Comparison of ENCODE assay signal across 29 cellular contexts in the genomic region with DNA sequence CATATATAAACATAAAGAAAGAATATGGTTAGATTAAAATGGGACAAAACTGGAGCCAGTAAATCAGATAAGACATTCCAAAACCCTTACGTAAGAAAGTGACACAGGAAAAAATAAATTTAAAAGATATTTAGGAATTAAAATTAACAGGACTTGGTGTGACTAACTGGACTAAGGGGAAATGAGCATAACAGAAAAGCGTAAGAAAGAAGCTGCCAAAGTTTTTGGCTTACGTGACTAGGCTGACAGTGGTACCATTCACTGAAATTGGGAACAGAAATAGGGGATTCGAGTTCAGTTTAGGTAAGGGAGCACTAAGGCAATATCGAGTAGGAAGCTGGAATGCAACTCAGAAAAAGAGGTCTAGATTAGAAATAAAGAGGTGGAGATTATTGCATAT. TPM values are rescaled to one million over a fixed set of nuclear protein-coding genes. Genes with fewer than 3 reads are reported as not detected.
DNase-seq lines count a peak whose midpoint lies in the region; ATAC-seq, FAIRE-seq and TF ChIP-seq lines count a peak whose summit lies in the region.
"Had no signal": no experiment of that assay in that cellular context is flagged by ENCODE, and none has a peak within 500 bp of the region (broad histone marks: within the 10 kb centered on the region; RNA-seq: fewer than 3 reads in every experiment).

No MANE protein-coding gene starts in this region.

- in situ Hi-C loops in K562 (cut with MboI): no loop called here

- H3K9me1 ChIP-seq in K562 (ENCODE audit: control insufficient read depth, insufficient read depth, low read length): no peaks in the 10 kb centered on the region

- peak overlapping the region in 1 of 12 donors; percentile 3 for H3K4me3 ChIP-seq in heart left ventricle
- H3K4me3 ChIP-seq in K562: no peak overlapping the region
- H3K4me3 ChIP-seq in subcutaneous abdominal adipose tissue (ENCODE audit: low read depth in 1 of 5, low read length in 5 of 5): peak overlapping the region in 1 of 5 donors; percentile 2
- H3K4me3 ChIP-seq: lower lobe of right lung, mucosa of descending colon had no signal

- no peak for FAIRE-seq in K562 (lab: Jason Lieb, UNC)
- FAIRE-seq: A204.1, kidney had no signal

- H3K9me3 Mint-ChIP-seq in naive thymus-derived CD8-positive, alpha-beta T cell: no peaks in the 10 kb centered on the region
- H3K9me3 Mint-ChIP-seq: activated naive CD4-positive, alpha-beta T cell treated with anti-CD3 and anti-CD28 coated beads, Interleukin-2, amount 10 ng/mL, durations not matched to agents 7 days and 5 days; CD8-positive, alpha-beta memory T cell had no signal

- WGBS in heart left ventricle, 4 donors: 18 to 33% (median 28%) methylated on average over 5 of the region's 5 CpGs
- 53% methylated on average over 5 of the region's 5 CpGs for WGBS in K562 (ENCODE audit: insufficient coverage, low coverage, missing lambda C conversion rate)

- H3K4me1 ChIP-seq in heart left ventricle: peaks cover 2 to 67% (median 33%) of the 10 kb centered on the region in 12 donors
- H3K4me1 ChIP-seq in K562 (replicated peaks in 1 of 2; ENCODE audit: control insufficient read depth in 2 of 2, insufficient read depth in 2 of 2, low read length in 2 of 2): peaks cover 8 to 18% of the 10 kb centered on the region in 2 experiments; a peak in 4 of 5 replicates
- peaks cover 0 to 34% (median 1%) of the 10 kb centered on the region in 5 donors for H3K4me1 ChIP-seq in subcutaneous abdominal adipose tissue (ENCODE audit: control insufficient read depth in 5 of 5, insufficient read depth in 5 of 5, low read length in 5 of 5)

- ATAC-seq in heart left ventricle (peak in 2 of 4 donors; percentile 41 to 60), Right ventricle myocardium superior (ENCODE audit: poor library complexity) (no peak), K562 (no peak), GM18861 (IDR thresholded peaks at IDR 0.05; ENCODE audit: unreplicated experiment) (no peak)
- no peak for ATAC-seq in naive thymus-derived CD8-positive, alpha-beta T cell
- ATAC-seq: activated CD8-positive, alpha-beta memory T cell treated with anti-CD3 and anti-CD28 coated beads, Interleukin-2, amount 10 ng/mL, durations not matched to agents 7 days and 5 days; lower lobe of right lung; mucosa of descending colon; PC-3; sciatic nerve; stimulated activated naive CD8-positive, alpha-beta T cell treated with anti-CD3 and anti-CD28 coated beads, Interleukin-15, Interleukin-2, amounts not matched to agents 100 U/mL and 50 U/mL, for 24 hours had no signal

- DNase-seq in heart left ventricle (no peak), Right ventricle myocardium superior (no peak), K562 (ENCODE audit: extremely low read depth in 1 of 4, low spot score in 3 of 4) (no peak), pons (ENCODE audit: low spot score) (no peak)
- DNase-seq in naive thymus-derived CD8-positive, alpha-beta T cell: no peak
- DNase-seq in activated CD4-positive, alpha-beta T cell treated with anti-CD3 and anti-CD28 coated beads for 48 hours: no peak
- DNase-seq: activated CD4-positive, alpha-beta T cell treated with anti-CD3 and anti-CD28 coated beads, Interleukin-2, amount 50 U/mL, for 1 hour; activated CD8-positive, alpha-beta memory T cell treated with anti-CD3 and anti-CD28 coated beads, Interleukin-2, amount 10 ng/mL, durations not matched to agents 7 days and 5 days; activated naive CD4-positive, alpha-beta T cell treated with anti-CD3 and anti-CD28 coated beads, Interleukin-2, amount 10 ng/mL, durations not matched to agents 7 days and 5 days; CD8-positive, alpha-beta memory T cell; cortex of kidney; DMS 273 treated with DMSO at 0.1 percent for 48 hours; GOT3; kidney; lower lobe of right lung; mucosa of descending colon; NCI-H1694 treated with DMSO at 0.1 percent for 48 hours; NCI-H2171 treated with DMSO at 0.1 percent for 48 hours; NCI-H524; nephron progenitor cell; PC-3; stimulated activated naive CD8-positive, alpha-beta T cell treated with anti-CD3 and anti-CD28 coated beads, Interleukin-15, Interleukin-2, amounts not matched to agents 100 U/mL and 50 U/mL, for 24 hours; T-helper 9 cell; WERI-Rb-1 had no signal

- H3K36me3 ChIP-seq in heart left ventricle: no peaks in the 10 kb centered on the region
- no peaks in the 10 kb centered on the region; the same call in 2 of the 3 replicates for H3K36me3 ChIP-seq in K562 (ENCODE audit: control insufficient read depth, insufficient read depth, low read length)
- no peaks in the 10 kb centered on the region for H3K36me3 ChIP-seq in subcutaneous abdominal adipose tissue (ENCODE audit: control insufficient read depth in 5 of 5, insufficient read depth in 5 of 5, low read length in 5 of 5)
- H3K36me3 ChIP-seq: lower lobe of right lung, WERI-Rb-1 had no signal

- H3K27me3 Mint-ChIP-seq in naive thymus-derived CD8-positive, alpha-beta T cell: no peaks in the 10 kb centered on the region
- H3K27me3 Mint-ChIP-seq: activated CD8-positive, alpha-beta memory T cell treated with anti-CD3 and anti-CD28 coated beads, Interleukin-2, amount 10 ng/mL, durations not matched to agents 7 days and 5 days; activated naive CD4-positive, alpha-beta T cell treated with anti-CD3 and anti-CD28 coated beads, Interleukin-2, amount 10 ng/mL, durations not matched to agents 7 days and 5 days had no signal

- intact Hi-C loops in heart left ventricle (cut with DNase I): loop anchor here in 4 of 10 donors (10.0 kb wide), 6 partner anchors 48 to 328 kb away; no protein-coding TSS in a partner anchor
- intact Hi-C loops in Right ventricle myocardium superior (cut with DNase I): no loop called here
- intact Hi-C loops in K562 (cut with micrococcal nuclease): no loop called here

- CTCF ChIA-PET in K562 (lab: Yijun Ruan, JAX; ENCODE audit: low intra/inter-chr PET ratio): no interaction called here

- no peak overlapping the region for H3K9ac ChIP-seq in K562 (ENCODE audit: insufficient read depth in 1 of 2, low read depth in 2 of 2, low read length in 2 of 2)
- H3K9ac ChIP-seq in subcutaneous abdominal adipose tissue (ENCODE audit: low read length in 5 of 5): peak overlapping the region in 1 of 5 donors; percentile 56
- H3K9ac ChIP-seq: parathyroid adenoma had no signal

- no peak for TF ChIP-seq RAD21 in K562 (CRISPR knock-in tag; conservative IDR thresholded peaks at IDR 0.05 in 1 of 2, IDR thresholded peaks at IDR 0.05 in 1 of 2)

- H2AFZ ChIP-seq in K562 (ENCODE audit: low read depth, low read length): no peak overlapping the region
- H2AFZ ChIP-seq: parathyroid adenoma had no signal

- POLR2A ChIA-PET in K562 (lab: Yijun Ruan, JAX): no interaction called here
- POLR2A ChIA-PET in naive thymus-derived CD8-positive, alpha-beta T cell (lab: Charles Lee): no interaction called here

- H3K27ac ChIP-seq in heart left ventricle (peak overlapping the region in 9 of 12 donors; percentile 21 to 70 (median 37)), K562 (ENCODE audit: extremely low read depth, low read depth, low read length) (peak overlapping the region; percentile 34; the same call in 1 of the 3 replicates), subcutaneous abdominal adipose tissue (ENCODE audit: low read depth, low read length) (peak overlapping the region; percentile 55)
- H3K27ac ChIP-seq: lower lobe of right lung, parathyroid adenoma, WERI-Rb-1 had no signal

- no peak overlapping the region for H3K4me2 ChIP-seq in K562 (ENCODE audit: insufficient read depth, low read length)

- no peak for TF ChIP-seq EP300 in K562 (IDR thresholded peaks at IDR 0.05; ENCODE audit: low read length)

- H3K36me3 Mint-ChIP-seq in naive thymus-derived CD8-positive, alpha-beta T cell: peaks cover 0 to 18% (median 2%) of the 10 kb centered on the region in 3 donors

- peaks cover 95% of the 10 kb centered on the region for H3K79me2 ChIP-seq in K562 (ENCODE audit: control insufficient read depth, insufficient read depth, low read length)

- peak overlapping the region in 6 of 10 donors; percentile 0 to 37 (median 10) for H3K4me3 Mint-ChIP-seq in naive thymus-derived CD8-positive, alpha-beta T cell
- H3K4me3 Mint-ChIP-seq: activated CD8-positive, alpha-beta memory T cell treated with anti-CD3 and anti-CD28 coated beads, Interleukin-2, amount 10 ng/mL, durations not matched to agents 7 days and 5 days; activated naive CD4-positive, alpha-beta T cell treated with anti-CD3 and anti-CD28 coated beads, Interleukin-2, amount 10 ng/mL, durations not matched to agents 7 days and 5 days; nephron progenitor cell had no signal

- BruUV-seq in K562 (replicated peaks; lab: Mats Ljungman, UMichigan): no TSS peak

- H4K20me1 ChIP-seq in K562 (replicated peaks; ENCODE audit: control insufficient read depth, insufficient read depth, low read length): peaks cover 3% of the 10 kb centered on the region; the same call in 1 of the 2 replicates

- no peak for TF ChIP-seq CTCF in heart left ventricle (IDR thresholded peaks at IDR 0.05)
- TF ChIP-seq CTCF in K562 (IDR thresholded peaks at IDR 0.05 in 2 of 3, conservative IDR thresholded peaks at IDR 0.05 in 1 of 3; ENCODE audit: insufficient read depth in 2 of 3, low read depth in 1 of 3, low read length in 3 of 3): no peak

- H3K27me3 ChIP-seq in heart left ventricle: no peaks in the 10 kb centered on the region
- no peaks in the 10 kb centered on the region for H3K27me3 ChIP-seq in K562 (ENCODE audit: control insufficient read depth in 2 of 2, insufficient read depth in 2 of 2, low read length in 2 of 2)
- H3K27me3 ChIP-seq in subcutaneous abdominal adipose tissue (ENCODE audit: control insufficient read depth in 5 of 5, insufficient read depth in 4 of 5, low read length in 5 of 5): no peaks in the 10 kb centered on the region

- H3K9me3 ChIP-seq in heart left ventricle: peaks cover 0 to 2% (median 0%) of the 10 kb centered on the region in 12 donors
- H3K9me3 ChIP-seq in K562 (replicated peaks; ENCODE audit: control insufficient read depth, insufficient read depth, low read depth, low read length): no peaks in the 10 kb centered on the region
- H3K9me3 ChIP-seq in subcutaneous abdominal adipose tissue (ENCODE audit: control insufficient read depth in 5 of 5, low read length in 5 of 5): no peaks in the 10 kb centered on the region
- H3K9me3 ChIP-seq: lower lobe of right lung, mucosa of descending colon had no signal

- peak overlapping the region in 1 of 10 donors; percentile 64 for H3K27ac Mint-ChIP-seq in naive thymus-derived CD8-positive, alpha-beta T cell
- H3K27ac Mint-ChIP-seq: activated CD8-positive, alpha-beta memory T cell treated with anti-CD3 and anti-CD28 coated beads, Interleukin-2, amount 10 ng/mL, durations not matched to agents 7 days and 5 days; activated naive CD4-positive, alpha-beta T cell treated with anti-CD3 and anti-CD28 coated beads, Interleukin-2, amount 10 ng/mL, durations not matched to agents 7 days and 5 days; nephron progenitor cell had no signal

- TF ChIP-seq POLR2A in heart left ventricle (IDR thresholded peaks at IDR 0.05) (no peak), K562 (conservative IDR thresholded peaks at IDR 0.05) (no peak)

- H3K4me1 Mint-ChIP-seq in naive thymus-derived CD8-positive, alpha-beta T cell: peaks cover 13 to 73% (median 69%) of the 10 kb centered on the region in 4 donors

RNA-seq across cellular contexts. Expression of a gene that starts 7.8 kb away (rescaled TPM):
- 10 to 100 TPM; 14.3 to 31.7 (median 23.1) TPM for total RNA-seq in heart left ventricle
- 10 to 100 TPM in 1 of 2 donors, 1 to 10 TPM in 1; 6.7 to 14.5 TPM for polyA plus RNA-seq in heart left ventricle
- total RNA-seq in Right ventricle myocardium superior: 15.6 TPM
- 65.9 and 172 TPM in 2 replicates for total RNA-seq in K562 (2011; cell fraction: chromatin; rRNA removed; ENCODE audit: low replicate concordance)
- 32.7 and 54.6 TPM in 2 replicates for total RNA-seq in K562 (2011; cell fraction: nucleolus; rRNA removed)
- 69.6 and 109 TPM in 2 replicates for total RNA-seq in K562 (2011; cell fraction: nucleoplasm; rRNA removed)
- total RNA-seq in K562 (2014; rRNA removed): 16.8 and 17.5 TPM in 2 replicates
- 33.0 and 40.7 TPM in 2 replicates for total RNA-seq in K562 (2014; rRNA removed; fragmentation: Illumina TruSeq; extraction: Trizol)
- total RNA-seq in K562 (2015; rRNA removed; fragmentation: Illumina TruSeq; extraction: Trizol): 32.5 and 39.3 TPM in 2 replicates
- 21.1 and 24.6 TPM in 2 replicates for total RNA-seq in K562 (2021)
- polyA plus RNA-seq in K562 (2011; rRNA removed): 18.6 and 21.6 TPM in 2 replicates
- 5.4 and 12.0 TPM in 2 replicates for polyA plus RNA-seq in K562 (2011; cell fraction: cytosol; rRNA removed)
- polyA plus RNA-seq in K562 (2011; cell fraction: nucleus; rRNA removed): 18.3 and 30.3 TPM in 2 replicates
- polyA plus RNA-seq in K562 (2012): 13.1 and 14.2 TPM in 2 replicates
- 27.8 and 35.1 TPM in 2 replicates for polyA plus RNA-seq in K562 (2014; fragmentation: Illumina TruSeq; extraction: Trizol)
- polyA plus RNA-seq in K562 (2014; fragmentation: Nextera tagmentation; extraction: Ambion mirVana): 1 to 10 TPM; 4.8 to 5.4 TPM
- polyA plus RNA-seq in K562 (2014; rRNA removed): 12.9 and 13.9 TPM in 2 replicates
- polyA minus RNA-seq in K562 (2011; rRNA and poly(A)+ RNA removed): 80.0 and 84.5 TPM in 2 replicates
- 20.4 and 29.0 TPM in 2 replicates for polyA minus RNA-seq in K562 (2011; cell fraction: cytosol; rRNA and poly(A)+ RNA removed)
- 45.0 and 95.5 TPM in 2 replicates for polyA minus RNA-seq in K562 (2011; cell fraction: nucleus; rRNA and poly(A)+ RNA removed)
- total RNA-seq in naive thymus-derived CD8-positive, alpha-beta T cell: 10 to 100 TPM; 73.2 to 75.6 TPM
- polyA plus RNA-seq in naive thymus-derived CD8-positive, alpha-beta T cell: 10 to 100 TPM; 22.1 to 32.2 (median 26.6) TPM
